ENCODE assay signal across 13 cellular contexts in genomic region chr20:34100578-34100977, GRCh38.
"Had no signal": no experiment of that assay in that cellular context is flagged by ENCODE, and none has a peak within 500 bp of the region (broad histone marks: within the 10 kb centered on the region; RNA-seq: fewer than 3 reads in every experiment).

No MANE protein-coding gene starts in this region.

- ATAC-seq: esophagus mucosa; right cardiac atrium; SK-N-SH treated with all-trans-retinoic acid at 6 μM for 48 hours; stimulated activated memory B cell treated with anti-CD40 and anti-IgM and Interleukin-4, amounts not matched to agents 10 μg/mL and 1 μg/mL and 100 μg/mL, for 72 hours had no signal

- H3K9me3 Mint-ChIP-seq: brain; central memory CD8-positive, alpha-beta T cell; stimulated activated memory B cell treated with anti-CD40 and anti-IgM and Interleukin-4, amounts not matched to agents 10 μg/mL and 1 μg/mL and 100 μg/mL, for 72 hours; T-helper 1 cell treated with Interleukin-12 subunit alpha and Interleukin-12 subunit beta and Interleukin-4 antibody, amounts not matched to agents 30 μg/mL and 1 μg/mL, for 36 hours; type B pancreatic cell had no signal

- H3K27me3 Mint-ChIP-seq: brain; central memory CD8-positive, alpha-beta T cell; stimulated activated memory B cell treated with anti-CD40 and anti-IgM and Interleukin-4, amounts not matched to agents 10 μg/mL and 1 μg/mL and 100 μg/mL, for 72 hours; type B pancreatic cell had no signal

- H3K4me3 ChIP-seq: smooth muscle cell had no signal

- H3K27me3 ChIP-seq: neutrophil had no signal

- H3K27ac Mint-ChIP-seq: stimulated activated memory B cell treated with anti-CD40 and anti-IgM and Interleukin-4, amounts not matched to agents 10 μg/mL and 1 μg/mL and 100 μg/mL, for 72 hours; T-helper 1 cell treated with Interleukin-12 subunit alpha and Interleukin-12 subunit beta and Interleukin-4 antibody, amounts not matched to agents 30 μg/mL and 1 μg/mL, for 36 hours; type B pancreatic cell had no signal

- H3K4me3 Mint-ChIP-seq: brain; central memory CD8-positive, alpha-beta T cell; stimulated activated memory B cell treated with anti-CD40 and anti-IgM and Interleukin-4, amounts not matched to agents 10 μg/mL and 1 μg/mL and 100 μg/mL, for 72 hours; T-helper 1 cell treated with Interleukin-12 subunit alpha and Interleukin-12 subunit beta and Interleukin-4 antibody, amounts not matched to agents 30 μg/mL and 1 μg/mL, for 36 hours; type B pancreatic cell had no signal

- H3K9me3 ChIP-seq: neutrophil had no signal

- DNase-seq: activated effector memory CD4-positive, alpha-beta T cell treated with anti-CD3 and anti-CD28 coated beads, Interleukin-2, amount 50 U/mL, for 16 hours; amygdala; midbrain; right cardiac atrium had no signal
